ENCODE assay signal across 12 cellular contexts in genomic region chr12:48583728-48584127, GRCh38. TPM values are rescaled to one million over a fixed set of nuclear protein-coding genes. Genes with fewer than 3 reads are reported as not detected.
"Had no signal": no experiment of that assay in that cellular context is flagged by ENCODE, and none has a peak within 500 bp of the region (broad histone marks: within the 10 kb centered on the region; RNA-seq: fewer than 3 reads in every experiment).

No MANE protein-coding gene starts in this region.

- H3K4me3 ChIP-seq: GM23248, GM23338, HAP-1 had no signal

- DNase-seq: GM23248, GOT3, H7, H9, HCEC 1CT, HFFc6 had no signal

- H3K36me3 ChIP-seq: HAP-1 had no signal

- H3K9me3 ChIP-seq: HAP-1 had no signal

- H3K4me2 ChIP-seq: GM23338 had no signal

- FAIRE-seq: H1, H54 had no signal

- H2AFZ ChIP-seq: GM23248, GM23338 had no signal

- H3K27ac ChIP-seq: GM23248 had no signal

- ATAC-seq: GM23338, HCT116 had no signal

- H3K9ac ChIP-seq: GM23248 had no signal

RNA-seq across cellular contexts. Expression of gene LALBA, which starts 13.9 kb away (rescaled TPM):
- total RNA-seq: GM23248, GM23338, H1, H4, H7, H9, HFFc6 had no signal
- polyA plus RNA-seq: GM23248, GM23338, H1 had no signal

RNA-seq across cellular contexts. Expression of gene OR8S1, which starts 58.3 kb away (rescaled TPM):
- total RNA-seq: GM23248, GM23338, H1, H4, H7, H9, HFFc6 had no signal
- polyA plus RNA-seq: GM23248, GM23338, H1 had no signal
